ENCODE assay signal across 15 cellular contexts in genomic region chr2:20288941-20289340, GRCh38.
DNase-seq lines count a peak whose midpoint lies in the region; TF ChIP-seq lines count a peak whose summit lies in the region.
"Had no signal": no experiment of that assay in that cellular context is flagged by ENCODE, and none has a peak within 500 bp of the region (broad histone marks: within the 10 kb centered on the region; RNA-seq: fewer than 3 reads in every experiment).

No MANE protein-coding gene starts in this region.

- H3K36me3 ChIP-seq in osteoblast (ENCODE audit: insufficient read depth, low read length): peaks cover 59% of the 10 kb centered on the region

- H3K79me2 ChIP-seq in osteoblast (ENCODE audit: insufficient read depth, low read length): peaks cover 45% of the 10 kb centered on the region

- H3K9me3 ChIP-seq in osteoblast (ENCODE audit: low read depth, low read length): no peaks in the 10 kb centered on the region
- H3K9me3 ChIP-seq: esophagus muscularis mucosa had no signal

- TF ChIP-seq CTCF in epithelial cell of esophagus (IDR thresholded peaks at IDR 0.05; ENCODE audit: insufficient read depth, low read depth, low read length, missing control alignments): no peak
- TF ChIP-seq CTCF in osteoblast (IDR thresholded peaks at IDR 0.05; ENCODE audit: extremely low read depth, low read depth, low read length): no peak

- DNase-seq in AG20443 (ENCODE audit: low spot score) (peak; percentile 65), LHCN-M2 (ENCODE audit: low read depth) (peak; percentile 64), epithelial cell of esophagus (ENCODE audit: low read depth) (peak; percentile 62), osteoblast (ENCODE audit: insufficient read length, low spot score, missing footprints) (no peak), DMS153 treated with DMSO at 0.1 percent for 48 hours (lab: John Stamatoyannopoulos, UW; ENCODE audit: unreplicated experiment) (no peak), COR-L47 (lab: John Stamatoyannopoulos, UW) (no peak), T1000 (lab: John Stamatoyannopoulos, UW) (no peak)
- DNase-seq in stimulated activated CD4-positive, alpha-beta T cell treated with anti-CD3 and anti-CD28 coated beads, Interleukin-15, amount 100 ng/mL, for 24 hours: no peak
- DNase-seq: caudate nucleus; CD4-positive, CD25-positive, alpha-beta regulatory T cell; kidney; NCI-H1092 treated with DMSO at 0.1 percent for 48 hours; stimulated activated CD8-positive, alpha-beta memory T cell treated with anti-CD3 and anti-CD28 coated beads, Interleukin-4, amount 100 ng/mL, for 48 hours had no signal

- H2AFZ ChIP-seq in osteoblast (ENCODE audit: low read length): no peak overlapping the region

- no peak overlapping the region for H3K4me2 ChIP-seq in osteoblast (ENCODE audit: insufficient read depth, low read length)

- H3K27ac ChIP-seq in osteoblast (ENCODE audit: low read depth, low read length): peak overlapping the region; percentile 49
- H3K27ac ChIP-seq: esophagus muscularis mucosa, SK-N-MC had no signal

- H3K27me3 ChIP-seq in osteoblast (ENCODE audit: insufficient read depth, low read length): no peaks in the 10 kb centered on the region
- H3K27me3 ChIP-seq: esophagus muscularis mucosa had no signal

- peaks cover 12% of the 10 kb centered on the region for H3K4me1 ChIP-seq in osteoblast (ENCODE audit: insufficient read depth, low read length)

- no peaks in the 10 kb centered on the region for H4K20me1 ChIP-seq in osteoblast (ENCODE audit: insufficient read depth, low read length)

- H3K4me3 ChIP-seq in epithelial cell of esophagus (ENCODE audit: low read length) (no peak overlapping the region), osteoblast (ENCODE audit: insufficient read depth, low read length) (no peak overlapping the region)
- H3K4me3 ChIP-seq: esophagus muscularis mucosa, SK-N-MC had no signal

Comparison
In these comparisons a context has a peak if more than half of its experiments do, and no peak if none do; other contexts are left out.
1. DNase-seq: peak in AG20443 (single experiment), LHCN-M2 (single experiment) and epithelial cell of esophagus (single experiment); none in osteoblast (single experiment), DMS153 treated with DMSO at 0.1 percent for 48 hours (single experiment), COR-L47 (single experiment), T1000 (single experiment) and stimulated activated CD4-positive, alpha-beta T cell treated with anti-CD3 and anti-CD28 coated beads, Interleukin-15, amount 100 ng/mL, for 24 hours (single experiment).